8 cellular contexts compared by ENCODE assay signal in the genomic region with DNA sequence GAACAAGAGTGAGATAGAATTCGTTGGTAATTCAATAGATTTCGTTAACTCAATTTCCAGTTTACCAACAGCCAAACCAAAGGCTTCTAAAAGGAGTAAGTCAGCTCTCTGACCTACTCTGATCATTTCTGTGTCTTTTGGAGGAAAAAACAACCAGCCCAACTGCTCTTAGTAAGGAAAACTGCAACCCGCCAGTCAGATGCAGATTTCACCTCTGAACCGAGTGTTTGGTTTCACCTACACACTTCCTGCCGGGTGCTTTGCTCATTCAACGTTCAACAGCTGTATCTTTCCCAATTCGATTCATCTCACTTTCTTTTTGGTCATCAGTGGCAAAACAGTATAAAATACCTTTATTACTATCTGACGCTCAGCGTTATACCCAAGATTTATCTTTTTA. TPM values are rescaled to one million over a fixed set of nuclear protein-coding genes. Genes with fewer than 3 reads are reported as not detected.
DNase-seq lines count a peak whose midpoint lies in the region; ATAC-seq and TF ChIP-seq lines count a peak whose summit lies in the region.

No MANE protein-coding gene starts in this region.

- H3K79me2 ChIP-seq in MM.1S (ENCODE audit: low read length) (no peaks in the 10 kb centered on the region), PC-9 (ENCODE audit: low read depth) (no peaks in the 10 kb centered on the region)

- peak overlapping the region; percentile 76 for H3K9ac ChIP-seq in MM.1S (ENCODE audit: low read length)

- peaks cover 35% of the 10 kb centered on the region for H3F3A ChIP-seq in MM.1S (ENCODE audit: insufficient read depth, low read length)
- peaks cover 15% of the 10 kb centered on the region; the same call in 1 of the 2 replicates for H3F3A ChIP-seq in PC-9 (ENCODE audit: insufficient read depth, low read depth)

- H4K20me1 ChIP-seq in MM.1S (ENCODE audit: insufficient read depth, low read length) (no peaks in the 10 kb centered on the region), PC-9 (ENCODE audit: insufficient read depth) (no peaks in the 10 kb centered on the region)

- intact Hi-C loops in PC-9 (cut with micrococcal nuclease; ENCODE audit: unreplicated experiment) = no loop called here

- BruUV-seq in PC-9 (replicated peaks; lab: Mats Ljungman, UMichigan) = no TSS peak

- H3K4me3 ChIP-seq in MM.1S (ENCODE audit: low read length) (peak overlapping the region; percentile 40), choroid plexus epithelial cell (ENCODE audit: low read depth, low read length) (no peak overlapping the region), PC-9 (no peak overlapping the region)

- H3K9me2 ChIP-seq in MM.1S (replicated peaks; ENCODE audit: insufficient read depth, low read length) (no peaks in the 10 kb centered on the region), PC-9 (ENCODE audit: insufficient read depth) (no peaks in the 10 kb centered on the region)

- H3K9me3 ChIP-seq in MM.1S (replicated peaks; ENCODE audit: insufficient read depth, low read length) = no peaks in the 10 kb centered on the region
- no peaks in the 10 kb centered on the region for H3K9me3 ChIP-seq in PC-9 (ENCODE audit: insufficient read depth, low read depth)

- peak overlapping the region; percentile 85 for H3K4me2 ChIP-seq in MM.1S (ENCODE audit: low read depth, low read length)
- no peak overlapping the region for H3K4me2 ChIP-seq in PC-9

- H3K27ac ChIP-seq in MM.1S (ENCODE audit: low read length) = peak overlapping the region; percentile 100
- H3K27ac ChIP-seq in PC-9 = no peak overlapping the region

- ATAC-seq in HG02970 (IDR thresholded peaks at IDR 0.05; ENCODE audit: low FRiP score, unreplicated experiment) = no peak

- DNase-seq in stimulated activated CD4-positive, alpha-beta T cell treated with anti-CD3 and anti-CD28 coated beads, Interleukin-15, amount 100 ng/mL, for 24 hours = peak; percentile 67
- no peak for DNase-seq in stimulated activated CD4-positive, alpha-beta T cell treated with anti-CD3 and anti-CD28 coated beads, Interleukin-12 subunit alpha, Interleukin-12 subunit beta, amount 100 ng/mL, for 4 hours
- DNase-seq in MM.1S (peak; percentile 71), choroid plexus epithelial cell (ENCODE audit: low read depth) (peak; percentile 77), cerebellum (ENCODE audit: low spot score) (no peak), NCI-H345 (lab: John Stamatoyannopoulos, UW) (no peak), PC-9 (no peak)

- CTCF ChIA-PET in PC-9 (lab: Charles Lee) = no interaction called here

- peaks cover 32% of the 10 kb centered on the region for H3K4me1 ChIP-seq in MM.1S (ENCODE audit: low read length)
- H3K4me1 ChIP-seq in PC-9 (replicated peaks; ENCODE audit: insufficient read depth) = peaks cover 36% of the 10 kb centered on the region

- H2AFZ ChIP-seq in MM.1S (ENCODE audit: low read length) = peak overlapping the region; percentile 58; the same call in 1 of the 2 replicates
- H2AFZ ChIP-seq in PC-9 = no peak overlapping the region

- H3K27me3 ChIP-seq in MM.1S (replicated peaks; ENCODE audit: insufficient read depth, low read length) (no peaks in the 10 kb centered on the region), PC-9 (ENCODE audit: insufficient read depth, low read depth) (no peaks in the 10 kb centered on the region)

- H3K36me3 ChIP-seq in MM.1S (replicated peaks; ENCODE audit: insufficient read depth, low read length) = no peaks in the 10 kb centered on the region
- H3K36me3 ChIP-seq in PC-9 (ENCODE audit: low read depth) = no peaks in the 10 kb centered on the region

- POLR2A ChIA-PET in PC-9 (lab: Charles Lee; ENCODE audit: unreplicated experiment) = no interaction called here

- no peak for TF ChIP-seq CTCF in MM.1S (IDR thresholded peaks at IDR 0.05; ENCODE audit: low read length)
- no peak for TF ChIP-seq CTCF in choroid plexus epithelial cell (conservative IDR thresholded peaks at IDR 0.05; ENCODE audit: low read depth, low read length)
- TF ChIP-seq CTCF in PC-9 (conservative IDR thresholded peaks at IDR 0.05) = no peak

RNA-seq across cellular contexts. Expression of gene TMSB4X, which starts 24.5 kb away (rescaled TPM):
- total RNA-seq in cerebellum (3,074 TPM), PC-9 (2021) (2,589 and 3,588 TPM in 2 replicates)

RNA-seq across cellular contexts. Expression of gene FAM9C, which starts 45.0 kb away (rescaled TPM):
- not detected for total RNA-seq in cerebellum
- total RNA-seq in PC-9 (2021) = not detected in 2 replicates

Comparison
In these comparisons a context has a peak if more than half of its experiments do, and no peak if none do; other contexts are left out.
1. DNase-seq: peak in stimulated activated CD4-positive, alpha-beta T cell treated with anti-CD3 and anti-CD28 coated beads, Interleukin-15, amount 100 ng/mL, for 24 hours (single experiment), MM.1S (single experiment) and choroid plexus epithelial cell (single experiment); none in stimulated activated CD4-positive, alpha-beta T cell treated with anti-CD3 and anti-CD28 coated beads, Interleukin-12 subunit alpha, Interleukin-12 subunit beta, amount 100 ng/mL, for 4 hours (single experiment), cerebellum (single experiment), NCI-H345 (single experiment) and PC-9 (0 of 2).